Comparison of ENCODE assay signal across 22 cellular contexts in the genomic region with DNA sequence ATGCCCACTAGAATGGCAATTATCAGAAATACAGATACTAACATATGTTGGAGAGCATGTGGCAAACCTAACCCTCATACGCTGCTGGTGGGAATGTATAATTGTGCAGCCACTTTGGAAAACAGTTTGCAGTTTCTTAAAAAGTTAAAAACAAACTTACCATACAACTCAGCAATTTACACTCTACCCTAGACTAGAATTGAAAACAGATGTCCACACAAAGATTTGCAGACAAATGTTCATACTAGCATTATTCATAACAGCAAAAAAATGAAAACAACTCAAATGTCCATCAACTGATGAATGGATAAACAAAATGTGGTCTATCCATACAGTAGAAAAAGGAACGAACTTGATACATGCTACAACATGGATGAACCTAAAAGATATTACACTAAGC.
"Had no signal": no experiment of that assay in that cellular context is flagged by ENCODE, and none has a peak within 500 bp of the region (broad histone marks: within the 10 kb centered on the region; RNA-seq: fewer than 3 reads in every experiment).

No MANE protein-coding gene starts in this region.

- H3K9me3 Mint-ChIP-seq: stimulated activated memory B cell treated with anti-CD40 and anti-IgM and Interleukin-4, amounts not matched to agents 10 μg/mL and 1 μg/mL and 100 μg/mL, for 72 hours; stimulated activated naive CD8-positive, alpha-beta T cell treated with anti-CD3 and anti-CD28 coated beads, Interleukin-15, Interleukin-2, amounts not matched to agents 100 ng/mL and 50 ng/mL, for 24 hours had no signal

- H3K4me1 Mint-ChIP-seq: naive thymus-derived CD4-positive, alpha-beta T cell; nephron progenitor cell had no signal

- H3K27me3 Mint-ChIP-seq: naive thymus-derived CD4-positive, alpha-beta T cell; stimulated activated memory B cell treated with anti-CD40 and anti-IgM and Interleukin-4, amounts not matched to agents 10 μg/mL and 1 μg/mL and 100 μg/mL, for 72 hours; stimulated activated naive CD8-positive, alpha-beta T cell treated with anti-CD3 and anti-CD28 coated beads, Interleukin-15, Interleukin-2, amounts not matched to agents 100 ng/mL and 50 ng/mL, for 24 hours had no signal

- H3K27ac Mint-ChIP-seq: naive thymus-derived CD4-positive, alpha-beta T cell; nephron progenitor cell; stimulated activated memory B cell treated with anti-CD40 and anti-IgM and Interleukin-4, amounts not matched to agents 10 μg/mL and 1 μg/mL and 100 μg/mL, for 72 hours; stimulated activated naive CD8-positive, alpha-beta T cell treated with anti-CD3 and anti-CD28 coated beads, Interleukin-15, Interleukin-2, amounts not matched to agents 100 ng/mL and 50 ng/mL, for 24 hours had no signal

- H3K9me3 ChIP-seq: esophagus squamous epithelium, gastroesophageal sphincter, neutrophil, psoas muscle, spleen, tibial artery, upper lobe of left lung, uterus had no signal

- H3K4me3 ChIP-seq: esophagus squamous epithelium, gastroesophageal sphincter, psoas muscle, spleen, tibial artery, upper lobe of left lung, uterus had no signal

- ATAC-seq: gastroesophageal sphincter; left lobe of liver; naive thymus-derived CD4-positive, alpha-beta T cell; psoas muscle; sciatic nerve; stimulated activated memory B cell treated with anti-CD40 and anti-IgM and Interleukin-4, amounts not matched to agents 10 μg/mL and 1 μg/mL and 100 μg/mL, for 72 hours had no signal

- H3K27me3 ChIP-seq: esophagus squamous epithelium, gastroesophageal sphincter, neutrophil, spleen, tibial artery, upper lobe of left lung, uterus had no signal

- H3K36me3 ChIP-seq: esophagus squamous epithelium, gastroesophageal sphincter, neutrophil, spleen, tibial artery, upper lobe of left lung, uterus had no signal

- H3K27ac ChIP-seq: esophagus squamous epithelium, gastroesophageal sphincter, neutrophil, psoas muscle, spleen, tibial artery, upper lobe of left lung, uterus had no signal

- H3K4me3 Mint-ChIP-seq: naive thymus-derived CD4-positive, alpha-beta T cell; nephron progenitor cell; stimulated activated memory B cell treated with anti-CD40 and anti-IgM and Interleukin-4, amounts not matched to agents 10 μg/mL and 1 μg/mL and 100 μg/mL, for 72 hours; stimulated activated naive CD8-positive, alpha-beta T cell treated with anti-CD3 and anti-CD28 coated beads, Interleukin-15, Interleukin-2, amounts not matched to agents 100 ng/mL and 50 ng/mL, for 24 hours had no signal

- DNase-seq: dermis blood vessel endothelial cell; esophagus squamous epithelium; glutamatergic neuron; islet precursor cell; mammary epithelial cell; naive thymus-derived CD4-positive, alpha-beta T cell; nephron progenitor cell; psoas muscle; retina; spleen; stimulated activated CD4-positive, alpha-beta T cell treated with anti-CD3 and anti-CD28 coated beads, Interleukin-15, amount 100 ng/mL, for 24 hours; stimulated activated CD4-positive, alpha-beta T cell treated with anti-CD3 and anti-CD28 coated beads, Interleukin-1b, Interleukin-23, amount 100 ng/mL, for 48 hours; stimulated activated CD4-positive, alpha-beta T cell treated with anti-CD3 and anti-CD28 coated beads, Interleukin-4, amount 100 ng/mL, for 24 hours; tibial artery; upper lobe of left lung; uterus had no signal

- H3K4me1 ChIP-seq: esophagus squamous epithelium, gastroesophageal sphincter, psoas muscle, tibial artery, upper lobe of left lung, uterus had no signal
